Comparison of ENCODE assay signal across 8 cellular contexts in genomic region chr19:7829561-7830271, GRCh38. TPM values are rescaled to one million over a fixed set of nuclear protein-coding genes. Genes with fewer than 3 reads are reported as not detected.
DNase-seq lines count a peak whose midpoint lies in the region; ATAC-seq and TF ChIP-seq lines count a peak whose summit lies in the region.

Gene EVI5L (plus strand): TSS chr19:7830218. CDS start chr19:7846543, 16,325 bp downstream.

- no peaks in the 10 kb centered on the region for H3K36me3 ChIP-seq in PC-9 (ENCODE audit: low read depth)
- H3K36me3 ChIP-seq in mucosa of stomach (ENCODE audit: control insufficient read depth, insufficient read depth, low read length): no peaks in the 10 kb centered on the region

- ATAC-seq in GM21723 (IDR thresholded peaks at IDR 0.05; ENCODE audit: unreplicated experiment) (peak; percentile 88), esophagus mucosa (peak; percentile 86)

- H3K9ac ChIP-seq in mucosa of stomach (ENCODE audit: low read length): peak within 1 kb of the TSS; percentile 66

- H3K27me3 ChIP-seq in PC-9 (ENCODE audit: insufficient read depth, low read depth) (peaks cover 13% of the 10 kb centered on the region; the same call in 1 of the 2 replicates), mucosa of stomach (ENCODE audit: control insufficient read depth, insufficient read depth, low read length) (no peaks in the 10 kb centered on the region)

- peaks cover 22% of the 10 kb centered on the region for H3K4me1 ChIP-seq in PC-9 (replicated peaks; ENCODE audit: insufficient read depth)
- peaks cover 43% of the 10 kb centered on the region for H3K4me1 ChIP-seq in mucosa of stomach (ENCODE audit: control insufficient read depth, insufficient read depth, low read length)

- in situ Hi-C loops in KBM-7 (cut with MboI; ENCODE audit: low pct_unique_long_range_greater_than_20kb, low sequenced_read_pairs): no loop called here

- peaks cover 25% of the 10 kb centered on the region for H3F3A ChIP-seq in PC-9 (ENCODE audit: insufficient read depth, low read depth)

- CTCF ChIA-PET in PC-9 (lab: Charles Lee): no interaction called here

- H3K4me2 ChIP-seq in PC-9: peak within 1 kb of the TSS; percentile 75

- POLR2A ChIA-PET in PC-9 (lab: Charles Lee; ENCODE audit: unreplicated experiment): no interaction called here

- peaks cover 7% of the 10 kb centered on the region for H3K79me2 ChIP-seq in PC-9 (ENCODE audit: low read depth)

- no peak within 1 kb of the TSS for H3K27ac ChIP-seq in PC-9

- peak within 1 kb of the TSS; percentile 69 for H2AFZ ChIP-seq in PC-9

- TF ChIP-seq CTCF in PC-9 (conservative IDR thresholded peaks at IDR 0.05): no peak; the same call in 1 of the 2 replicates

- no peaks in the 10 kb centered on the region for H3K9me2 ChIP-seq in PC-9 (ENCODE audit: insufficient read depth)

- intact Hi-C loops in PC-9 (cut with micrococcal nuclease; ENCODE audit: unreplicated experiment): loop anchor here (2.0 kb wide), 1 partner anchor 43 kb away; no protein-coding TSS in a partner anchor

- H4K20me1 ChIP-seq in PC-9 (ENCODE audit: insufficient read depth): no peaks in the 10 kb centered on the region

- H3K4me3 ChIP-seq in PC-9 (peak within 1 kb of the TSS; percentile 56; the same call in 1 of the 2 replicates), mucosa of stomach (ENCODE audit: low read length) (peak within 1 kb of the TSS; percentile 41)

- peak; percentile 100 for DNase-seq in DMS153 (lab: John Stamatoyannopoulos, UW)
- DNase-seq in KBM-7: peak; percentile 100
- peak; percentile 98 to 100 for DNase-seq in PC-9
- DNase-seq in activated T-cell treated with anti-CD3 and anti-CD28 coated beads, Interleukin-2, amount 50 U/mL, for 48 hours: peak; percentile 100
- DNase-seq in stimulated activated CD8-positive, alpha-beta memory T cell treated with anti-CD3 and anti-CD28 coated beads, Interleukin-4, amount 100 ng/mL, for 48 hours: peak; percentile 100

- no TSS peak for BruUV-seq in PC-9 (replicated peaks; lab: Mats Ljungman, UMichigan)

- no peaks in the 10 kb centered on the region for H3K9me3 ChIP-seq in PC-9 (ENCODE audit: insufficient read depth, low read depth)
- H3K9me3 ChIP-seq in mucosa of stomach (ENCODE audit: control insufficient read depth, low read length): no peaks in the 10 kb centered on the region

RNA-seq across cellular contexts. Expression of gene EVI5L, which starts in this region (rescaled TPM):
- 13.1 and 19.2 TPM in 2 replicates for total RNA-seq in PC-9 (2021)
- total RNA-seq in esophagus mucosa: 9.6 TPM
